Comparison of ENCODE assay signal across 19 cellular contexts in genomic region chr18:73279499-73279898, GRCh38.
"Had no signal": no experiment of that assay in that cellular context is flagged by ENCODE, and none has a peak within 500 bp of the region (broad histone marks: within the 10 kb centered on the region; RNA-seq: fewer than 3 reads in every experiment).

No MANE protein-coding gene starts in this region.

- H3K4me3 ChIP-seq: hepatocyte, thyroid gland had no signal

- H3K9me3 ChIP-seq: neutrophil, thyroid gland had no signal

- H3K27ac ChIP-seq: brain microvascular endothelial cell, epithelial cell of prostate, hepatocyte, neutrophil, parathyroid adenoma, thyroid gland had no signal

- H3K36me3 ChIP-seq: brain microvascular endothelial cell, neutrophil, thyroid gland had no signal

- ATAC-seq: activated T-helper 17 cell treated with anti-CD3 and anti-CD28 coated beads, Interleukin-2, amount 50 U/mL, for 72 hours; effector memory CD8-positive, alpha-beta T cell; left lobe of liver; naive thymus-derived CD4-positive, alpha-beta T cell; stimulated activated memory B cell treated with anti-CD40 and anti-IgM and Interleukin-4, amounts not matched to agents 10 μg/mL and 1 μg/mL and 100 μg/mL, for 72 hours had no signal

- DNase-seq: activated CD4-positive, alpha-beta T cell treated with anti-CD3 and anti-CD28 coated beads for 1 hour; activated CD4-positive, alpha-beta T cell treated with anti-CD3 and anti-CD28 coated beads, Interleukin-2, amount 50 U/mL, for 48 hours; activated naive CD4-positive, alpha-beta T cell treated with Interleukin-2 at 50 U/mL for 16 hours; brain microvascular endothelial cell; cerebellar nuclear complex; dermis blood vessel endothelial cell; effector memory CD8-positive, alpha-beta T cell; islet precursor cell; naive thymus-derived CD4-positive, alpha-beta T cell; stimulated activated CD4-positive, alpha-beta T cell treated with anti-CD3 and anti-CD28 coated beads, Interleukin-2, amount 100 ng/mL, for 48 hours; T-helper 9 cell; thyroid gland had no signal

- H3K4me1 ChIP-seq: parathyroid adenoma, thyroid gland had no signal

- H3K27me3 ChIP-seq: brain microvascular endothelial cell, hepatocyte, neutrophil, thyroid gland had no signal
